1 cellular context compared by ENCODE assay signal in genomic region chr9:2255128-2255527, GRCh38.
TF ChIP-seq lines count a peak whose summit lies in the region.

No MANE protein-coding gene starts in this region.

TF ChIP-seq in IMR-90, 13 proteins besides CTCF, POLR2A, EP300 and RAD21 (continued from another document):
- TF ChIP-seq ELK1 (IDR thresholded peaks at IDR 0.05; ENCODE audit: borderline replicate concordance, low read depth, low read length) = no peak
- no peak for TF ChIP-seq NFE2L2 (IDR thresholded peaks at IDR 0.05; ENCODE audit: low read depth, low read length)
- no peak for TF ChIP-seq FOS (IDR thresholded peaks at IDR 0.05; ENCODE audit: low read depth, low read length)
- TF ChIP-seq CEBPB (IDR thresholded peaks at IDR 0.05; ENCODE audit: low read depth, low read length) = no peak
- no peak for TF ChIP-seq RFX5 (IDR thresholded peaks at IDR 0.05; ENCODE audit: low read depth, low read length)
- no peak for TF ChIP-seq USF2 (IDR thresholded peaks at IDR 0.05; ENCODE audit: low read depth, low read length)
- TF ChIP-seq RCOR1 (IDR thresholded peaks at IDR 0.05; ENCODE audit: insufficient replicate concordance, low read length) = no peak
- no peak for TF ChIP-seq MAFK (IDR thresholded peaks at IDR 0.05; ENCODE audit: low read depth, low read length)
- no peak for TF ChIP-seq MAZ (IDR thresholded peaks at IDR 0.05; ENCODE audit: borderline replicate concordance, low read depth, low read length)
- TF ChIP-seq BHLHE40 (IDR thresholded peaks at IDR 0.05; ENCODE audit: low read depth, low read length) = no peak
- TF ChIP-seq MXI1 (IDR thresholded peaks at IDR 0.05; ENCODE audit: borderline replicate concordance, low read depth, low read length) = no peak
